ENCODE assay signal across 13 cellular contexts in the genomic region with DNA sequence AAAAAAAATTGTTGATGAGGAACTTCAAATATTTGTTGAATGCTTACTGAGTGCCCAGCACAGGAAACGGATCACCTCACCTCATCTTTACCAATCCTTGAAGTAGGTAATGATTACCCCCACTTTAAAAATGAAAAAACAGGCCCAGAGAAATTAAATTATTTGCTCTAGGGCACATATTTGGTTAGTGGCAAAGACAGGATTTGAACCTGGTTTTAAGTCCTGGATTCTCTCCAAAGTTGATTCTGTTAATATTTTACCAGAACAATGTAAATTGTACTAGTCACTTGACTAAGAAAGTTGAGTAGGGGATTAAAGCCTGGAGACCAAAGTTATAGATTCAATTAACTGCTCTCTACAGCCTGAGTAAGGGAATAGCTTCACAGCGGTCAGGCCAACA.
DNase-seq lines count a peak whose midpoint lies in the region; ATAC-seq, FAIRE-seq and TF ChIP-seq lines count a peak whose summit lies in the region.
"Had no signal": no experiment of that assay in that cellular context is flagged by ENCODE, and none has a peak within 500 bp of the region (broad histone marks: within the 10 kb centered on the region; RNA-seq: fewer than 3 reads in every experiment).

No MANE protein-coding gene starts in this region.

- H2AFZ ChIP-seq in PC-3 (ENCODE audit: low read length): peak overlapping the region; percentile 15; the same call in 1 of the 2 replicates
- no peak overlapping the region for H2AFZ ChIP-seq in mammary epithelial cell (ENCODE audit: low read depth, low read length)

- WGBS in A549 (ENCODE audit: missing lambda C conversion rate): 51% methylated on average over 2 of the region's 2 CpGs
- WGBS in mammary epithelial cell (ENCODE audit: low coverage, missing lambda C conversion rate): 82% methylated on average over 2 of the region's 2 CpGs

- H3K9me3 ChIP-seq in A549 (no peaks in the 10 kb centered on the region), PC-3 (ENCODE audit: low read length) (no peaks in the 10 kb centered on the region), mammary epithelial cell (replicated peaks; ENCODE audit: insufficient read depth, low read length) (no peaks in the 10 kb centered on the region)

- no peaks in the 10 kb centered on the region for H4K20me1 ChIP-seq in PC-3 (ENCODE audit: low read length)
- no peaks in the 10 kb centered on the region for H4K20me1 ChIP-seq in mammary epithelial cell (ENCODE audit: insufficient read depth, low read length)

- H3K9me2 ChIP-seq in PC-3 (replicated peaks; ENCODE audit: low read length): no peaks in the 10 kb centered on the region

- intact Hi-C loops in PC-3 (cut with micrococcal nuclease) (loop anchor here (2.0 kb wide), 2 partner anchors 329 to 357 kb away; no protein-coding TSS in a partner anchor), left colon (cut with DNase I, micrococcal nuclease) (no loop called here), CD14-positive monocyte (cut with micrococcal nuclease) (no loop called here), mammary epithelial cell (cut with micrococcal nuclease) (loop anchor here (2.0 kb wide), 1 partner anchor 209 kb away; no protein-coding TSS in a partner anchor)

- BruUV-seq in PC-3 (replicated peaks; lab: Mats Ljungman, UMichigan) (no TSS peak), mammary epithelial cell (replicated peaks; lab: Mats Ljungman, UMichigan) (no TSS peak)

- H3K4me3 ChIP-seq in A549 (no peak overlapping the region), PC-3 (ENCODE audit: low read length) (no peak overlapping the region), mammary epithelial cell (replicated peaks in 1 of 3; ENCODE audit: insufficient read depth in 1 of 3, low read depth in 2 of 3, low read length in 3 of 3) (no peak overlapping the region)

- H3K27me3 ChIP-seq in PC-3 (ENCODE audit: low read length) (no peaks in the 10 kb centered on the region), mammary epithelial cell (ENCODE audit: insufficient read depth, low read length) (no peaks in the 10 kb centered on the region)

- H3K27me3 Mint-ChIP-seq in CD14-positive monocyte (ENCODE audit: low read depth in 3 of 3): peaks cover 0 to 4% (median 4%) of the 10 kb centered on the region in 3 donors

- TF ChIP-seq CTCF in A549 (IDR thresholded peaks at IDR 0.05) (no peak), PC-3 (conservative IDR thresholded peaks at IDR 0.05; ENCODE audit: low read depth, low read length) (no peak), CD14-positive monocyte (IDR thresholded peaks at IDR 0.05) (no peak), mammary epithelial cell (conservative IDR thresholded peaks at IDR 0.05 in 1 of 2, IDR thresholded peaks at IDR 0.05 in 1 of 2; ENCODE audit: extremely low read depth in 1 of 2, insufficient read depth in 1 of 2, low read depth in 1 of 2, low read length in 2 of 2) (no peak)

- DNase-seq in A549 (ENCODE audit: low read depth in 1 of 2, low spot score in 1 of 2): no peak
- peak; percentile 22 for DNase-seq in PC-3
- no peak for DNase-seq in left colon
- no peak for DNase-seq in CD14-positive monocyte (ENCODE audit: low spot score)
- DNase-seq in mammary epithelial cell: no peak
- no peak for DNase-seq in putamen (ENCODE audit: low spot score)
- no peak for DNase-seq in DMS114 treated with DMSO at 0.1 percent for 48 hours (lab: John Stamatoyannopoulos, UW; ENCODE audit: unreplicated experiment)
- DNase-seq: activated CD4-positive, alpha-beta T cell treated with anti-CD3 and anti-CD28 coated beads for 48 hours; EL; NCI-H1694 treated with DMSO at 0.1 percent for 48 hours; retina; stimulated activated CD4-positive, alpha-beta T cell treated with anti-CD3 and anti-CD28 coated beads, Interleukin-4, amount 100 ng/mL, for 4 hours had no signal

- peaks cover 8% of the 10 kb centered on the region for H3K4me1 Mint-ChIP-seq in CD14-positive monocyte

- no peak for TF ChIP-seq RAD21 in A549 (conservative IDR thresholded peaks at IDR 0.05 in 1 of 2, IDR thresholded peaks at IDR 0.05 in 1 of 2)

- no peak for TF ChIP-seq EP300 in A549 (IDR thresholded peaks at IDR 0.05)

- no peak for TF ChIP-seq POLR2A in A549 (IDR thresholded peaks at IDR 0.05; ENCODE audit: low read length)

- H3K4me1 ChIP-seq in A549: peaks cover 4% of the 10 kb centered on the region; the same call in 1 of the 3 replicates
- peaks cover 35% of the 10 kb centered on the region for H3K4me1 ChIP-seq in PC-3 (ENCODE audit: insufficient read depth, low read length)
- H3K4me1 ChIP-seq in mammary epithelial cell (ENCODE audit: insufficient read depth, low read length): no peaks in the 10 kb centered on the region

- H3K4me2 ChIP-seq in A549 (peak overlapping the region; percentile 63), PC-3 (ENCODE audit: low read length) (no peak overlapping the region), mammary epithelial cell (ENCODE audit: insufficient read depth, low read depth, low read length) (no peak overlapping the region)

- POLR2A ChIA-PET in A549 (lab: Yijun Ruan, JAX): no interaction called here
- POLR2A ChIA-PET in PC-3 (lab: Charles Lee; ENCODE audit: unreplicated experiment): no interaction called here

- no peaks in the 10 kb centered on the region for H3K36me3 Mint-ChIP-seq in CD14-positive monocyte

- H3K9ac ChIP-seq in PC-3 (ENCODE audit: low read length) (no peak overlapping the region), mammary epithelial cell (ENCODE audit: insufficient read depth, low read length) (no peak overlapping the region)

- H3K36me3 ChIP-seq in PC-3 (ENCODE audit: low read depth, low read length) (no peaks in the 10 kb centered on the region), mammary epithelial cell (ENCODE audit: insufficient read depth, low read length) (no peaks in the 10 kb centered on the region)

- no peak overlapping the region for H3K27ac Mint-ChIP-seq in CD14-positive monocyte

- in situ Hi-C loops in mammary epithelial cell (cut with MboI; ENCODE audit: low sequenced_read_pairs in 2 of 2): no loop called here

- H3F3A ChIP-seq in PC-3 (ENCODE audit: low read length, unreplicated experiment): no peaks in the 10 kb centered on the region

- dilution Hi-C loops in mammary epithelial cell (cut with HindIII; ENCODE audit: low sequenced_read_pairs): loop anchor here (5.0 kb wide), 1 partner anchor 464 kb away; no protein-coding TSS in a partner anchor

- no peaks in the 10 kb centered on the region for H3K9me3 Mint-ChIP-seq in CD14-positive monocyte

- H3K27ac ChIP-seq in A549: peak overlapping the region in 1 of 2 experiments; percentile 51; a peak in 1 of 6 replicates
- H3K27ac ChIP-seq in PC-3 (ENCODE audit: low read length): no peak overlapping the region
- no peak overlapping the region for H3K27ac ChIP-seq in mammary epithelial cell (ENCODE audit: insufficient read depth, low read depth, low read length)

- no peak overlapping the region for H3K4me3 Mint-ChIP-seq in CD14-positive monocyte

- CTCF ChIA-PET in A549 (lab: Yijun Ruan, JAX) (interaction anchor here (0.7 to 2.7 kb wide), 5 partner anchors 11 to 532 kb away, joined by 3 to 24 read pairs (median 4); no protein-coding TSS in a partner anchor), PC-3 (lab: Charles Lee) (no interaction called here), mammary epithelial cell (lab: Charles Lee; ENCODE audit: low non-redundant PET) (no interaction called here)

- H3K79me2 ChIP-seq in PC-3 (ENCODE audit: low read length) (no peaks in the 10 kb centered on the region), mammary epithelial cell (ENCODE audit: insufficient read depth, low read length) (no peaks in the 10 kb centered on the region)

- FAIRE-seq in A549 (lab: Jason Lieb, UNC): no peak

- ATAC-seq in A549 (no peak), GM18511 (IDR thresholded peaks at IDR 0.05; ENCODE audit: unreplicated experiment) (peak; percentile 13), PC-3 (no peak; the same call in 1 of the 2 replicates), left colon (peak; percentile 10)

TF ChIP-seq in A549, 52 proteins besides CTCF, POLR2A, EP300 and RAD21 (continues in another document):
- TF ChIP-seq CHD2 (IDR thresholded peaks at IDR 0.05; ENCODE audit: low read length, partially characterized antibody) (no peak), CEBPB (IDR thresholded peaks at IDR 0.05) (no peak), PHF8 (IDR thresholded peaks at IDR 0.05; ENCODE audit: borderline replicate concordance, low read depth) (no peak), RNF2 (IDR thresholded peaks at IDR 0.05; ENCODE audit: borderline replicate concordance, low read depth) (no peak), FOSL2 (IDR thresholded peaks at IDR 0.05) (no peak), FOSL2 (CRISPR knock-in tag; IDR thresholded peaks at IDR 0.05) (no peak), RARB (CRISPR knock-in tag; IDR thresholded peaks at IDR 0.05) (no peak), NPAS2 (CRISPR knock-in tag; IDR thresholded peaks at IDR 0.05; ENCODE audit: borderline replicate concordance) (no peak), EHF (CRISPR knock-in tag; IDR thresholded peaks at IDR 0.05) (no peak), NR3C1 (IDR thresholded peaks at IDR 0.05) (no peak), NFE2L2 (conservative IDR thresholded peaks at IDR 0.05; ENCODE audit: low read length) (no peak), CBX8 (IDR thresholded peaks at IDR 0.05) (no peak), HEYL (CRISPR knock-in tag; IDR thresholded peaks at IDR 0.05) (no peak), RCOR1 (IDR thresholded peaks at IDR 0.05; ENCODE audit: low read depth, low read length) (no peak), CHD4 (IDR thresholded peaks at IDR 0.05; ENCODE audit: borderline replicate concordance) (no peak), EHMT2 (IDR thresholded peaks at IDR 0.05; ENCODE audit: low read depth) (no peak), MYC (IDR thresholded peaks at IDR 0.05; ENCODE audit: borderline replicate concordance, low read length) (no peak)

Comparison
In these comparisons a context has a peak if more than half of its experiments do, and no peak if none do; other contexts are left out.
1. ATAC-seq: peak in GM18511 (single experiment) and left colon (single experiment); none in A549 (0 of 2) and PC-3 (single experiment).
2. intact Hi-C loops: an anchor here in PC-3 (2.0 kb wide) and mammary epithelial cell (2.0 kb wide); none called in left colon and CD14-positive monocyte.